In the genomic region with DNA sequence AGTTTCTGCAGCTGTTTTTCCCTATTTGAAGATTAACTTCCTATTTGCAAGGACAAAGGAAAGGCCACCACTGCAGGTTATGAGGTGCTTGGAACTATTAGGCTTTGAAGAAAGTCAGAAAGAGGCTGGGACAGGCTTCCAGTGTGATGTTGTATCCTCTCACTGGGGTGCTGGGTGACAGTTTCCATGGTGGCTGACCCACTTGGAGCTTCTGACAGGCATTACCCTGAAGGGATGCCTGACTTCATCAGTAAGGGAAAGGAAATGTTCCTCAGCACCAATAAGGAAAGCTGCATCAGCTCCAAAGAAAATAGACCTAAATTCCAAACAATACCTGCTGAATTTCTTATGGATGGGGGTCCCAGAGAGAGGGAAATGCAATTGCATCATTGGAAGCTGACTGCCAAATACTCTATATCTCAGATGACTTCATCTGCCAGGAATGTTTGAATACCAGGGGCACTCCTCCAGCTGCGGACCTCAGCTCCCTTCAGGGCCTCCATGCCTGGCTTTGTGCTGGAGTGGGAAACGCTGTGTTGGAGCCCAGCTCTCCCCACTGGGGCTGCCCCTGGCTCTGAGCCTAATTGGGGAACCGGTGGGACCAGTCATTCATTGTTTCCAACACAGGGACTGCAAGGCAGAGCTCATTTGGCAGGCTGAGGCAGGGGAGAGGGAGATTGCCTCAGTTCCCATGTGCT, we compare ENCODE assay signal across 8 cellular contexts.
DNase-seq lines count a peak whose midpoint lies in the region; ATAC-seq and TF ChIP-seq lines count a peak whose summit lies in the region.

No MANE protein-coding gene starts in this region.

- TF ChIP-seq CTCF in C4-2B (conservative IDR thresholded peaks at IDR 0.05) (no peak), fibroblast of pulmonary artery (IDR thresholded peaks at IDR 0.05; ENCODE audit: low read length, missing control alignments) (no peak), neutrophil (IDR thresholded peaks at IDR 0.05) (no peak)

- no peaks in the 10 kb centered on the region for H3K36me3 ChIP-seq in neutrophil

- H3K27me3 ChIP-seq in neutrophil: no peaks in the 10 kb centered on the region

- DNase-seq in NCI-H345 treated with DMSO at 0.1 percent for 48 hours (lab: John Stamatoyannopoulos, UW; ENCODE audit: unreplicated experiment) (peak; percentile 7), fibroblast of pulmonary artery (ENCODE audit: low read depth) (peak; percentile 98), activated T-cell treated with anti-CD3 and anti-CD28 coated beads for 4 hours (no peak)
- DNase-seq in activated CD4-positive, alpha-beta T cell treated with anti-CD3 and anti-CD28 coated beads, Interleukin-2, amount 50 U/mL, for 4 hours: no peak
- no peak for DNase-seq in stimulated activated CD4-positive, alpha-beta T cell treated with anti-CD3 and anti-CD28 coated beads, Interleukin-4, amount 100 ng/mL, for 24 hours

- H3K4me3 ChIP-seq in fibroblast of pulmonary artery (replicated peaks; ENCODE audit: low read depth, low read length) (no peak overlapping the region), neutrophil (ENCODE audit: low read depth in 1 of 2, low read length in 1 of 2) (no peak overlapping the region)

- no peaks in the 10 kb centered on the region for H3K9me3 ChIP-seq in neutrophil

- ATAC-seq in GM18520 (IDR thresholded peaks at IDR 0.05; ENCODE audit: unreplicated experiment): no peak

- 0 out of 2 replicates have a peak overlapping the region, but pooled peaks have one; percentile 12 for H3K27ac ChIP-seq in C4-2B
- peak overlapping the region; percentile 46 for H3K27ac ChIP-seq in neutrophil

- peaks cover 35 to 38% of the 10 kb centered on the region in 2 experiments for H3K4me1 ChIP-seq in neutrophil (ENCODE audit: control insufficient read depth in 1 of 2, insufficient read depth in 1 of 2, low read depth in 1 of 2, low read length in 1 of 2)

Comparison
In these comparisons a context has a peak if more than half of its experiments do, and no peak if none do; other contexts are left out.
1. DNase-seq: peak in NCI-H345 treated with DMSO at 0.1 percent for 48 hours (single experiment) and fibroblast of pulmonary artery (single experiment); none in activated T-cell treated with anti-CD3 and anti-CD28 coated beads for 4 hours (single experiment), activated CD4-positive, alpha-beta T cell treated with anti-CD3 and anti-CD28 coated beads, Interleukin-2, amount 50 U/mL, for 4 hours (0 of 2) and stimulated activated CD4-positive, alpha-beta T cell treated with anti-CD3 and anti-CD28 coated beads, Interleukin-4, amount 100 ng/mL, for 24 hours (single experiment).